8 cellular contexts compared by ENCODE assay signal in genomic region chr17:143785-144281, GRCh38. TPM values are rescaled to one million over a fixed set of nuclear protein-coding genes. Genes with fewer than 3 reads are reported as not detected.
DNase-seq lines count a peak whose midpoint lies in the region; ATAC-seq and TF ChIP-seq lines count a peak whose summit lies in the region.

No MANE protein-coding gene starts in this region.

- no peak overlapping the region for H2AK5ac ChIP-seq in IMR-90 (ENCODE audit: low read depth, low read length)

- no peak overlapping the region for H4K5ac ChIP-seq in IMR-90 (ENCODE audit: low read depth, low read length)

- H2AK9ac ChIP-seq in IMR-90 (replicated peaks; ENCODE audit: low read depth, low read length, poor library complexity): peak overlapping the region; percentile 95

- no peak overlapping the region for H3K18ac ChIP-seq in IMR-90 (ENCODE audit: low read depth, low read length)

- DNase-seq in GM10248 (ENCODE audit: extremely low spot score) (peak; percentile 90), IMR-90 (peak; percentile 39), SJSA1 (ENCODE audit: low read depth in 1 of 2, low spot score in 2 of 2) (peak; percentile 50 to 64), activated gamma-delta T cell (lab: John Stamatoyannopoulos, UW) (peak; percentile 64), foreskin melanocyte (peak; percentile 36), osteocyte (ENCODE audit: extremely low spot score, unreplicated experiment) (peak; percentile 94), testis (peak; percentile 85)

- H3K27me3 Mint-ChIP-seq in osteocyte (ENCODE audit: unreplicated experiment): no peaks in the 10 kb centered on the region

- no peaks in the 10 kb centered on the region for H3K36me3 ChIP-seq in IMR-90 (ENCODE audit: control insufficient read depth, insufficient read depth, low read length)
- H3K36me3 ChIP-seq in SJSA1: no peaks in the 10 kb centered on the region
- H3K36me3 ChIP-seq in testis (ENCODE audit: low read depth, missing control alignments): no peaks in the 10 kb centered on the region

- H3K27ac Mint-ChIP-seq in osteocyte (ENCODE audit: unreplicated experiment): no peak overlapping the region

- in situ Hi-C loops in IMR-90 (cut with MboI; ENCODE audit: low sequenced_read_pairs): no loop called here

- peaks cover 2% of the 10 kb centered on the region for H3K4me1 Mint-ChIP-seq in osteocyte (ENCODE audit: unreplicated experiment)

- POLR2A ChIA-PET in GM10248 (lab: Yijun Ruan, JAX): no interaction called here
- POLR2A ChIA-PET in IMR-90 (lab: Charles Lee; ENCODE audit: unreplicated experiment): no interaction called here

- no peaks in the 10 kb centered on the region for H3K36me3 Mint-ChIP-seq in osteocyte (ENCODE audit: unreplicated experiment)

- 5% methylated on average over 15 of the region's 44 CpGs; no CpG with 5 or more reads in 1 of the 2 experiments for WGBS in IMR-90 (ENCODE audit: extremely low coverage in 2 of 2, insufficient read length in 1 of 2), 2 experiments
- WGBS in testis, 2 donors: 1 to 3% methylated on average over 17 to 44 of the region's 44 CpGs

- peak overlapping the region; percentile 85; the same call in 1 of the 2 replicates for H3K23ac ChIP-seq in IMR-90 (ENCODE audit: low read depth, low read length)

- no peak overlapping the region for H3K4ac ChIP-seq in IMR-90 (ENCODE audit: low read depth, low read length)

- H3K27me3 ChIP-seq in IMR-90 (ENCODE audit: control insufficient read depth, insufficient read depth, low read length) (peaks cover 5% of the 10 kb centered on the region), SJSA1 (replicated peaks) (no peaks in the 10 kb centered on the region), testis (no peaks in the 10 kb centered on the region)

- H4K20me1 ChIP-seq in IMR-90 (ENCODE audit: insufficient read depth, low read length): no peaks in the 10 kb centered on the region

- H3K9ac ChIP-seq in IMR-90 (ENCODE audit: low read depth, low read length): 0 out of 2 replicates have a peak overlapping the region, but pooled peaks have one; percentile 46

- peak overlapping the region in 1 of 2 experiments; percentile 72; a peak in 1 of 4 replicates for H4K8ac ChIP-seq in IMR-90 (ENCODE audit: low read depth in 2 of 2, low read length in 2 of 2)

- H3K14ac ChIP-seq in IMR-90 (replicated peaks; ENCODE audit: low read depth, low read length): no peak overlapping the region

- TF ChIP-seq POLR2A in IMR-90 (IDR thresholded peaks at IDR 0.05; ENCODE audit: low read depth, low read length): no peak
- TF ChIP-seq POLR2A in testis (IDR thresholded peaks at IDR 0.05): no peak

- H3K4me1 ChIP-seq in IMR-90 (ENCODE audit: control insufficient read depth, insufficient read depth, low read length): no peaks in the 10 kb centered on the region
- H3K4me1 ChIP-seq in SJSA1 (replicated peaks): no peaks in the 10 kb centered on the region
- no peaks in the 10 kb centered on the region for H3K4me1 ChIP-seq in testis

- H3K4me3 Mint-ChIP-seq in osteocyte (ENCODE audit: unreplicated experiment): no peak overlapping the region

- peak overlapping the region; percentile 87 for H2AFZ ChIP-seq in IMR-90 (replicated peaks; ENCODE audit: low read length, poor library complexity)

- no peak overlapping the region for H3K56ac ChIP-seq in IMR-90 (ENCODE audit: extremely low read depth, insufficient read depth, low read length)

- no peak overlapping the region for H4K91ac ChIP-seq in IMR-90 (ENCODE audit: insufficient read depth, low read depth, low read length)

- H3K9me3 ChIP-seq in IMR-90 (ENCODE audit: control insufficient read depth, insufficient read depth, low read length): no peaks in the 10 kb centered on the region
- no peaks in the 10 kb centered on the region for H3K9me3 ChIP-seq in SJSA1 (replicated peaks)
- no peaks in the 10 kb centered on the region for H3K9me3 ChIP-seq in testis

- H3K79me1 ChIP-seq in IMR-90 (ENCODE audit: low read depth in 1 of 2, low read length in 2 of 2): no peaks in the 10 kb centered on the region

- TF ChIP-seq CTCF in GM10248 (IDR thresholded peaks at IDR 0.05; ENCODE audit: control extremely low read depth, extremely low read depth, low read depth, missing control alignments): peak; percentile 88
- TF ChIP-seq CTCF in IMR-90 (conservative IDR thresholded peaks at IDR 0.05; ENCODE audit: low read depth, low read length): peak; percentile 81
- TF ChIP-seq CTCF in osteocyte (IDR thresholded peaks at IDR 0.05): peak; percentile 89
- peak; percentile 54 to 96 (median 94) for TF ChIP-seq CTCF in testis (IDR thresholded peaks at IDR 0.05)

- dilution Hi-C loops in IMR-90 (cut with HindIII; ENCODE audit: low sequenced_read_pairs, unreplicated experiment): no loop called here

- intact Hi-C loops in IMR-90 (cut with micrococcal nuclease) (loop anchor here (5.0 kb wide), 1 partner anchor 853 kb away; the partner anchor contains the start of gene TIMM22), testis (cut with DNase I; ENCODE audit: low total_unique reads) (no loop called here)

- H3K4me2 ChIP-seq in IMR-90 (ENCODE audit: low read depth, low read length): peak overlapping the region; percentile 83

- CTCF ChIA-PET in GM10248 (lab: Yijun Ruan, JAX): interaction anchor here (0.9 kb wide), 1 partner anchor 913 kb away, joined by 4 read pairs; no protein-coding TSS in a partner anchor
- CTCF ChIA-PET in IMR-90 (lab: Yijun Ruan, JAX): no interaction called here

- H2BK15ac ChIP-seq in IMR-90 (ENCODE audit: low read depth, low read length): no peak overlapping the region

- no peak overlapping the region for H2BK20ac ChIP-seq in IMR-90 (ENCODE audit: low read depth, low read length)

- H3K4me3 ChIP-seq in IMR-90 (ENCODE audit: insufficient read depth, low read depth, low read length) (no peak overlapping the region), SJSA1 (no peak overlapping the region), testis (no peak overlapping the region)

- no peak overlapping the region for H2BK120ac ChIP-seq in IMR-90 (ENCODE audit: low read depth, low read length)

- TF ChIP-seq RAD21 in IMR-90 (IDR thresholded peaks at IDR 0.05; ENCODE audit: low read length): peak; percentile 84

- no peak overlapping the region for H2BK5ac ChIP-seq in IMR-90 (ENCODE audit: low read depth, low read length, poor library complexity, severe bottlenecking)

- H3K9me3 Mint-ChIP-seq in osteocyte (ENCODE audit: unreplicated experiment): no peaks in the 10 kb centered on the region

- ATAC-seq in IMR-90 (ENCODE audit: low read depth) (peak; percentile 100), GM21447 (IDR thresholded peaks at IDR 0.05; ENCODE audit: unreplicated experiment) (no peak)

- H3K9me1 ChIP-seq in IMR-90 (ENCODE audit: insufficient read depth, low read length): no peaks in the 10 kb centered on the region

- BruUV-seq in IMR-90 (replicated peaks; lab: Mats Ljungman, UMichigan): no TSS peak

- no peak overlapping the region for H3K27ac ChIP-seq in IMR-90 (ENCODE audit: insufficient read depth, low read length)
- no peak overlapping the region for H3K27ac ChIP-seq in SJSA1
- H3K27ac ChIP-seq in testis: no peak overlapping the region

TF ChIP-seq in IMR-90, 13 proteins besides CTCF, POLR2A, EP300 and RAD21:
- TF ChIP-seq MAZ (IDR thresholded peaks at IDR 0.05; ENCODE audit: borderline replicate concordance, low read depth, low read length): peak; percentile 77; the same call in 1 of the 2 replicates
- TF ChIP-seq SMC3 (IDR thresholded peaks at IDR 0.05; ENCODE audit: low read depth, low read length): peak; percentile 52
- no peak for TF ChIP-seq FOS (IDR thresholded peaks at IDR 0.05; ENCODE audit: low read depth, low read length)
- no peak for TF ChIP-seq CEBPB (IDR thresholded peaks at IDR 0.05; ENCODE audit: low read depth, low read length)

RNA-seq across cellular contexts. Expression of gene SCGB1C2, which starts 6.5 kb away (rescaled TPM):
- total RNA-seq in IMR-90 (2012; rRNA removed): not detected in 2 replicates
- not detected in 2 replicates for polyA plus RNA-seq in IMR-90 (2012; rRNA removed)
- not detected in 2 replicates for polyA plus RNA-seq in IMR-90 (2012; cell fraction: cytosol; rRNA removed)
- polyA plus RNA-seq in IMR-90 (2012; cell fraction: nucleus; rRNA removed; ENCODE audit: low replicate concordance): not detected in 2 replicates
- total RNA-seq in SJSA1 (2014; rRNA removed; shearing (Covaris generic)): not detected in 2 replicates
- total RNA-seq in osteocyte: not detected in 2 replicates
- not detected for total RNA-seq in testis
- polyA plus RNA-seq in testis (ENCODE audit: insufficient read depth, low read depth, low replicate concordance): not detected

RNA-seq across cellular contexts. Expression of gene DOC2B, which starts 37.6 kb away (rescaled TPM):
- not detected in 2 replicates for total RNA-seq in IMR-90 (2012; rRNA removed)
- polyA plus RNA-seq in IMR-90 (2012; rRNA removed): not detected in 2 replicates
- polyA plus RNA-seq in IMR-90 (2012; cell fraction: cytosol; rRNA removed): not detected in 2 replicates
- 0.01 TPM in 1 of 2 replicates, not detected in the other for polyA plus RNA-seq in IMR-90 (2012; cell fraction: nucleus; rRNA removed; ENCODE audit: low replicate concordance)
- not detected in 2 replicates for total RNA-seq in SJSA1 (2014; rRNA removed; shearing (Covaris generic))
- total RNA-seq in osteocyte: 0.10 TPM in 1 of 2 replicates, not detected in the other
- 1 to 10 TPM; 1.4 to 1.9 TPM for total RNA-seq in testis
- 4.0 TPM for polyA plus RNA-seq in testis (ENCODE audit: insufficient read depth, low read depth, low replicate concordance)

Comparison
In these comparisons a context has a peak if more than half of its experiments do, and no peak if none do; other contexts are left out.
1. DNase-seq: peak in every context shown above with its lines; median percentile 94 in osteocyte; 90 in GM10248; 85 in testis; 64 in activated gamma-delta T cell; 57 in SJSA1; 39 in IMR-90; 36 in foreskin melanocyte.